ENCODE assay signal across 13 cellular contexts in the genomic region with DNA sequence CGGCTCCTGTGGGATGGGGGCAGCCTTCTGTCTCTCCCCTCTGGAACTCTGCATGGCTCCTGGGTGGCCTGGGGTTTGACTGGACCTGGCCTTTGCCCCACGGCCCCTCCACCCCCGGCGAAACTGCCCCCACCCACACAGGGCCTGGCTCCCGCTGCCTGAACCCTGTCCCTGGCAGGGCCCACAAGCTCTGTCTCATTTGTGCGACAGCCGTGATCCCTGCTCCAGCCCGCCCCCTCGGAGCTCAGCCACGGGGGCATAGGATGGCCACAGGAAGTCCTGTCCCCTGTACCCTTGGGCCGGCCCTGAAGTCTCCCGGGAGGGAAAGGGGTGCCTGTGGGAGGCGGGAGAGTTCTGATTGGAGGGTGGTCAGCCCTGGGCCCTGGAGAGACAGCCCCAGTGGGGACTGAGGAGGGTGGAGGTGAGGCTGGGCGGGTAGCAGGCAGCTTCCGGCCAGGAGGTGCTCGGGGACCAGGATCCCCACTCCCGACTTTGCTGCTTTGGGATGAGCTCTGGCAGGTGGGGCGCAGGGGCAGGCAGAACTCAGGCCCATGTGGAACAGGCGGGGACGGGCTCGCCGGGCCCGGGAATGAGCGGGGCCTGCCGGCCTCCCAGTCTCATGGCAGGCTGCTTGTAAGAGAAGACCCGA. TPM values are rescaled to one million over a fixed set of nuclear protein-coding genes. Genes with fewer than 3 reads are reported as not detected.
A peak's percentile ranks its signal among the peaks of the same experiment; 100 is the strongest.
DNase-seq lines count a peak whose midpoint lies in the region; ATAC-seq and TF ChIP-seq lines count a peak whose summit lies in the region.
"Had no signal": no experiment of that assay in that cellular context is flagged by ENCODE, and none has a peak within 500 bp of the region (broad histone marks: within the 10 kb centered on the region; RNA-seq: fewer than 3 reads in every experiment).

No MANE protein-coding gene starts in this region.

- intact Hi-C loops in right lobe of liver (cut with DNase I) = no loop called here
- intact Hi-C loops in stomach (cut with DNase I; ENCODE audit: low total_unique reads) = no loop called here

- no peaks in the 10 kb centered on the region for H3K9me3 Mint-ChIP-seq in chondrocyte (ENCODE audit: low read depth)
- no peaks in the 10 kb centered on the region for H3K9me3 Mint-ChIP-seq in nephron progenitor cell
- H3K9me3 Mint-ChIP-seq: stimulated activated naive CD8-positive, alpha-beta T cell treated with anti-CD3 and anti-CD28 coated beads, Interleukin-15, Interleukin-2, amounts not matched to agents 100 ng/mL and 50 ng/mL, for 24 hours had no signal

- WGBS in right lobe of liver (ENCODE audit: insufficient coverage, low coverage, low lambda C conversion rate, missing lambda C conversion rate) = 10% methylated on average over 2 of the region's 26 CpGs
- 51 to 75% (median 62%) methylated on average over 8 to 26 of the region's 26 CpGs for WGBS in stomach, 5 donors

- H3K4me1 ChIP-seq in right lobe of liver = no peaks in the 10 kb centered on the region
- H3K4me1 ChIP-seq in stomach = peaks cover 5 to 57% (median 21%) of the 10 kb centered on the region in 4 donors

- H3K27me3 ChIP-seq in right lobe of liver (no peaks in the 10 kb centered on the region), stomach (no peaks in the 10 kb centered on the region)

- DNase-seq in activated naive CD4-positive, alpha-beta T cell treated with anti-CD3 and anti-CD28 coated beads, Interleukin-2, amount 50 U/mL, for 16 hours = peak; percentile 9
- no peak for DNase-seq in activated naive CD4-positive, alpha-beta T cell (lab: John Stamatoyannopoulos, UW)
- DNase-seq in chondrocyte (ENCODE audit: low spot score) (peak; percentile 80), right lobe of liver (peak in 2 of 3 donors; percentile 34 to 52), stomach (no peak), nephron progenitor cell (no peak), Kasumi-1 (lab: John Stamatoyannopoulos, UW) (no peak)
- DNase-seq: GM23248, IMR-90, NCI-H1092 treated with DMSO at 0.1 percent for 48 hours had no signal

- H3K4me3 Mint-ChIP-seq in chondrocyte (ENCODE audit: unreplicated experiment) (no peak overlapping the region), nephron progenitor cell (no peak overlapping the region)
- H3K4me3 Mint-ChIP-seq: stimulated activated naive CD8-positive, alpha-beta T cell treated with anti-CD3 and anti-CD28 coated beads, Interleukin-15, Interleukin-2, amounts not matched to agents 100 ng/mL and 50 ng/mL, for 24 hours had no signal

- H3K27ac Mint-ChIP-seq in chondrocyte (ENCODE audit: unreplicated experiment) (no peak overlapping the region), nephron progenitor cell (no peak overlapping the region)
- H3K27ac Mint-ChIP-seq: stimulated activated naive CD8-positive, alpha-beta T cell treated with anti-CD3 and anti-CD28 coated beads, Interleukin-15, Interleukin-2, amounts not matched to agents 100 ng/mL and 50 ng/mL, for 24 hours had no signal

- TF ChIP-seq CTCF in chondrocyte (IDR thresholded peaks at IDR 0.05) = no peak
- no peak for TF ChIP-seq CTCF in right lobe of liver (IDR thresholded peaks at IDR 0.05)
- TF ChIP-seq CTCF in stomach (IDR thresholded peaks at IDR 0.05) = no peak
- no peak for TF ChIP-seq CTCF in nephron progenitor cell (IDR thresholded peaks at IDR 0.05)

- H3K36me3 ChIP-seq in right lobe of liver (no peaks in the 10 kb centered on the region), stomach (no peaks in the 10 kb centered on the region)

- H3K36me3 Mint-ChIP-seq in chondrocyte (ENCODE audit: low read depth) (no peaks in the 10 kb centered on the region), nephron progenitor cell (ENCODE audit: low read depth) (no peaks in the 10 kb centered on the region)

- H3K27me3 Mint-ChIP-seq in chondrocyte (ENCODE audit: low read depth) = no peaks in the 10 kb centered on the region
- H3K27me3 Mint-ChIP-seq in nephron progenitor cell (ENCODE audit: low read depth, poor library complexity) = no peaks in the 10 kb centered on the region
- H3K27me3 Mint-ChIP-seq: stimulated activated naive CD8-positive, alpha-beta T cell treated with anti-CD3 and anti-CD28 coated beads, Interleukin-15, Interleukin-2, amounts not matched to agents 100 ng/mL and 50 ng/mL, for 24 hours had no signal

- H3K4me3 ChIP-seq in right lobe of liver = no peak overlapping the region
- no peak overlapping the region for H3K4me3 ChIP-seq in stomach
- H3K4me3 ChIP-seq: GM23248 had no signal

- H3K27ac ChIP-seq in right lobe of liver = no peak overlapping the region
- peak overlapping the region in 3 of 5 donors; percentile 16 to 75 (median 52) for H3K27ac ChIP-seq in stomach
- H3K27ac ChIP-seq: epithelial cell of prostate, GM23248 had no signal

- peak; percentile 3 to 30 (median 20) for ATAC-seq in right lobe of liver
- ATAC-seq in HG03460 (IDR thresholded peaks at IDR 0.05; ENCODE audit: unreplicated experiment) = no peak

- TF ChIP-seq EP300 in stomach (IDR thresholded peaks at IDR 0.05) = no peak

- TF ChIP-seq POLR2A in right lobe of liver (IDR thresholded peaks at IDR 0.05) (no peak), stomach (IDR thresholded peaks at IDR 0.05) (no peak)

- H3K4me1 Mint-ChIP-seq in chondrocyte (ENCODE audit: low read depth) (peaks cover 22% of the 10 kb centered on the region), nephron progenitor cell (peaks cover 42% of the 10 kb centered on the region)

- H3K9me3 ChIP-seq in right lobe of liver = no peaks in the 10 kb centered on the region
- H3K9me3 ChIP-seq in stomach = no peaks in the 10 kb centered on the region

RNA-seq across cellular contexts. Expression of gene SLX9, which starts 45.1 kb away (rescaled TPM):
- total RNA-seq in chondrocyte (20.4 to 27.4 TPM (median 24.0 TPM) in 3 replicates), right lobe of liver (10 to 100 TPM; 15.0 to 27.9 (median 17.1) TPM), stomach (10 to 100 TPM in 3 of 5 donors, 1 to 10 TPM in 2; 5.4 to 83.4 (median 13.4) TPM)
- 10 to 100 TPM; 19.9 to 37.0 (median 24.4) TPM for polyA plus RNA-seq in stomach

Comparison
In these comparisons a context has a peak if more than half of its experiments do, and no peak if none do; other contexts are left out.
1. DNase-seq: peak in activated naive CD4-positive, alpha-beta T cell treated with anti-CD3 and anti-CD28 coated beads, Interleukin-2, amount 50 U/mL, for 16 hours (single experiment), chondrocyte (single experiment) and right lobe of liver (2 of 3); none in activated naive CD4-positive, alpha-beta T cell (0 of 4), stomach (single experiment), nephron progenitor cell (single experiment) and Kasumi-1 (0 of 2).
2. H3K27ac ChIP-seq: peak in stomach (3 of 5); none in right lobe of liver (0 of 3).